Comparison of ENCODE assay signal across 1 cellular context in genomic region chr11:72813740-72814138, GRCh38.
TF ChIP-seq lines count a peak whose summit lies in the region.

No MANE protein-coding gene starts in this region.

TF ChIP-seq in K562, 482 proteins besides CTCF, POLR2A, EP300 and RAD21 (continued from another document):
- TF ChIP-seq ZBTB40 (IDR thresholded peaks at IDR 0.05), result peak; percentile 16; the same call in 1 of the 2 replicates
- no peak for TF ChIP-seq ZBTB40 (CRISPR knock-in tag; IDR thresholded peaks at IDR 0.05)
- TF ChIP-seq NRF1 (conservative IDR thresholded peaks at IDR 0.05 in 1 of 2, IDR thresholded peaks at IDR 0.05 in 1 of 2), result peak; percentile 65 to 71
- TF ChIP-seq CREB3L1 (IDR thresholded peaks at IDR 0.05; ENCODE audit: borderline replicate concordance, low read depth), result peak; percentile 50; the same call in 1 of the 2 replicates
- TF ChIP-seq ZNF354B (CRISPR knock-in tag; IDR thresholded peaks at IDR 0.05), result no peak
- no peak for TF ChIP-seq TRIM25 (IDR thresholded peaks at IDR 0.05; ENCODE audit: borderline replicate concordance)
- no peak for TF ChIP-seq RBM17 (IDR thresholded peaks at IDR 0.05; ENCODE audit: borderline replicate concordance, low read depth, low read length)
- 0 out of 2 replicates have a peak, but pooled peaks have one; percentile 44 for TF ChIP-seq SMARCE1 (IDR thresholded peaks at IDR 0.05)
TF ChIP-seq in K562: peak in this region for 59.
